Comparison of ENCODE assay signal across 9 cellular contexts in the genomic region with DNA sequence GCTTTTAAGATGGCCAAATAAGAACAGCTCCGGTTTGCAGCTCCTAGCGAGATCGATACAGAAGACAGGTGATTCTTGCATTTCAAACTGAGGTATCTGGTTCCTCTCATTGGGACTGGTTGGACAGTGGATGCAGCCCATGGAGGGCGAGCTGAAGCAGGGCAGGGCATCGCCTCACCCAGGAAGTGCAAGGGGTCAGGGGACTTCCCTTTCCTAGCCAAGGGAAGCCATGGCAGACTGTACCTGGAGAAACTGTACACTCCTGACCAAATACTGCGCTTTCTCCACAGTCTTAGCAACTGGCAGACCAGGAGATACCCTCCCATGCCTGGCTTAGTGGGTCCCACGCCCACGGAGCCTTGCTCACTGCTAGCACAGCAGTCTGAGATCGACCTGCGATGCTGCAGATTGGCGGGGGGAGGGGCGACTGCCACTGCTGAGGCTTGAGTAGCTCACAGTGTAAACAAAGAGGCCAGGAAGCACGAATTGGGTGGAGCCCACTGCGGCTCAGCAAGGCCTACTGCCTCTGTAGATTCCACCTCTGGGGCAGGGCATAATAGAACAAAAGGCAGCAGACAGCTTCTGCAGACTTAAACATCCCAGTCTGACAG. TPM values are rescaled to one million over a fixed set of nuclear protein-coding genes. Genes with fewer than 3 reads are reported as not detected.
DNase-seq lines count a peak whose midpoint lies in the region; ATAC-seq and TF ChIP-seq lines count a peak whose summit lies in the region.
"Not testable (repeated sequence)": the region's sequence is repeated elsewhere in the genome, so short reads cannot be mapped to it uniquely, and the experiment has no call there.
"Had no signal": no experiment of that assay in that cellular context is flagged by ENCODE, and none has a peak within 500 bp of the region (broad histone marks: within the 10 kb centered on the region; RNA-seq: fewer than 3 reads in every experiment).

No MANE protein-coding gene starts in this region.

- H3K27me3 Mint-ChIP-seq in activated CD8-positive, alpha-beta memory T cell treated with anti-CD3 and anti-CD28 coated beads, Interleukin-2, amount 10 ng/mL, durations not matched to agents 7 days and 5 days = peaks cover 16% of the 10 kb centered on the region
- H3K27me3 Mint-ChIP-seq in progenitor cell of endocrine pancreas = not testable (repeated sequence)

- H3K9ac ChIP-seq in adipocyte (ENCODE audit: low read length) = not testable (repeated sequence)

- not testable (repeated sequence) for H3K4me1 ChIP-seq in adipocyte (ENCODE audit: control insufficient read depth, insufficient read depth, low read length); heart right ventricle

- not testable (repeated sequence) for H3K9me3 ChIP-seq in adipocyte (ENCODE audit: control insufficient read depth, low read length); heart right ventricle

- not testable (repeated sequence) for H3K27me3 ChIP-seq in adipocyte (replicated peaks; ENCODE audit: control insufficient read depth, insufficient read depth, low read length); heart right ventricle

- intact Hi-C loops in heart right ventricle (cut with DNase I) = not testable (repeated sequence)

- peak; percentile 25 for DNase-seq in EL
- peak; percentile 8 for DNase-seq in NCI-H2171 (lab: John Stamatoyannopoulos, UW)
- DNase-seq in T follicular helper cell (ENCODE audit: low read depth) = peak; percentile 46
- peak; percentile 77 for DNase-seq in activated CD8-positive, alpha-beta memory T cell treated with anti-CD3 and anti-CD28 coated beads, Interleukin-2, amount 10 ng/mL, durations not matched to agents 7 days and 5 days
- DNase-seq in adipocyte (ENCODE audit: low read depth) = peak; percentile 33
- DNase-seq in heart right ventricle = peak; percentile 37 to 42
- DNase-seq in progenitor cell of endocrine pancreas (ENCODE audit: low spot score, unreplicated experiment) = peak; percentile 38
- DNase-seq in stimulated activated naive CD8-positive, alpha-beta T cell treated with anti-CD3 and anti-CD28 coated beads, Interleukin-15, Interleukin-2, amounts not matched to agents 100 U/mL and 50 U/mL, for 24 hours = peak; percentile 21

- not testable (repeated sequence) for H3K4me3 Mint-ChIP-seq in activated CD8-positive, alpha-beta memory T cell treated with anti-CD3 and anti-CD28 coated beads, Interleukin-2, amount 10 ng/mL, durations not matched to agents 7 days and 5 days
- H3K4me3 Mint-ChIP-seq in progenitor cell of endocrine pancreas (ENCODE audit: low read depth) = peak overlapping the region; percentile 9

- ATAC-seq in activated CD8-positive, alpha-beta memory T cell treated with anti-CD3 and anti-CD28 coated beads, Interleukin-2, amount 10 ng/mL, durations not matched to agents 7 days and 5 days; heart right ventricle; stimulated activated naive CD8-positive, alpha-beta T cell treated with anti-CD3 and anti-CD28 coated beads, Interleukin-15, Interleukin-2, amounts not matched to agents 100 U/mL and 50 U/mL, for 24 hours: not testable (repeated sequence)

- H3K9me3 Mint-ChIP-seq in activated CD8-positive, alpha-beta memory T cell treated with anti-CD3 and anti-CD28 coated beads, Interleukin-2, amount 10 ng/mL, durations not matched to agents 7 days and 5 days (ENCODE audit: low read depth) = not testable (repeated sequence)
- H3K9me3 Mint-ChIP-seq in progenitor cell of endocrine pancreas (ENCODE audit: low read depth) = peaks cover 12% of the 10 kb centered on the region

- peak overlapping the region; percentile 67 for H3K27ac Mint-ChIP-seq in activated CD8-positive, alpha-beta memory T cell treated with anti-CD3 and anti-CD28 coated beads, Interleukin-2, amount 10 ng/mL, durations not matched to agents 7 days and 5 days
- peak overlapping the region; percentile 43 for H3K27ac Mint-ChIP-seq in progenitor cell of endocrine pancreas

- H3K4me3 ChIP-seq in adipocyte (ENCODE audit: low read length); heart right ventricle: not testable (repeated sequence)

- CTCF ChIA-PET in activated CD8-positive, alpha-beta memory T cell treated with anti-CD3 and anti-CD28 coated beads, Interleukin-2, amount 10 ng/mL, durations not matched to agents 7 days and 5 days (lab: Charles Lee) = not testable (repeated sequence)

- TF ChIP-seq CTCF in heart right ventricle (IDR thresholded peaks at IDR 0.05); progenitor cell of endocrine pancreas (IDR thresholded peaks at IDR 0.05; ENCODE audit: unreplicated experiment): not testable (repeated sequence)

- H3K36me3 ChIP-seq in adipocyte (ENCODE audit: control insufficient read depth, insufficient read depth, low read length, severe bottlenecking); heart right ventricle: not testable (repeated sequence)

- not testable (repeated sequence) for H3K27ac ChIP-seq in heart right ventricle

- H3K4me1 Mint-ChIP-seq in activated CD8-positive, alpha-beta memory T cell treated with anti-CD3 and anti-CD28 coated beads, Interleukin-2, amount 10 ng/mL, durations not matched to agents 7 days and 5 days = peaks cover 12% of the 10 kb centered on the region
- peaks cover 37% of the 10 kb centered on the region for H3K4me1 Mint-ChIP-seq in progenitor cell of endocrine pancreas (ENCODE audit: low read depth)

- WGBS in heart right ventricle, 2 donors = 65% methylated on average over 14 of the region's 14 CpGs

- H3K36me3 Mint-ChIP-seq in activated CD8-positive, alpha-beta memory T cell treated with anti-CD3 and anti-CD28 coated beads, Interleukin-2, amount 10 ng/mL, durations not matched to agents 7 days and 5 days; progenitor cell of endocrine pancreas (ENCODE audit: insufficient read depth): not testable (repeated sequence)

RNA-seq across cellular contexts. Expression of gene PARVA, which starts 11.3 kb away (rescaled TPM):
- total RNA-seq in activated CD8-positive, alpha-beta memory T cell treated with anti-CD3 and anti-CD28 coated beads, Interleukin-2, amount 10 ng/mL, durations not matched to agents 7 days and 5 days = not detected
- total RNA-seq in heart right ventricle (10 to 100 TPM; 57.7 to 84.8 (median 68.6) TPM), progenitor cell of endocrine pancreas (49.3 and 50.2 TPM in 2 replicates)
- 10 to 100 TPM; 20.1 to 33.6 TPM for polyA plus RNA-seq in heart right ventricle
- polyA plus RNA-seq: CD14-positive monocyte had no signal

Comparison
In these comparisons a context has a peak if more than half of its experiments do, and no peak if none do; other contexts are left out.
1. DNase-seq: peak in every context shown above with its lines; median percentile 77 in activated CD8-positive, alpha-beta memory T cell treated with anti-CD3 and anti-CD28 coated beads, Interleukin-2, amount 10 ng/mL, durations not matched to agents 7 days and 5 days; 46 in T follicular helper cell; 40 in heart right ventricle; 38 in progenitor cell of endocrine pancreas; 33 in adipocyte; 25 in EL; 21 in stimulated activated naive CD8-positive, alpha-beta T cell treated with anti-CD3 and anti-CD28 coated beads, Interleukin-15, Interleukin-2, amounts not matched to agents 100 U/mL and 50 U/mL, for 24 hours; 8 in NCI-H2171.
2. RNA of gene PARVA, which starts 11.3 kb away (total RNA-seq): 57.7 to 84.8 TPM in heart right ventricle and 49.3 to 50.2 TPM in progenitor cell of endocrine pancreas; not detected in activated CD8-positive, alpha-beta memory T cell treated with anti-CD3 and anti-CD28 coated beads, Interleukin-2, amount 10 ng/mL, durations not matched to agents 7 days and 5 days; every median in the first group is over 10 times any median in the second.